Comparison of ENCODE assay signal across 1 cellular context in the genomic region with DNA sequence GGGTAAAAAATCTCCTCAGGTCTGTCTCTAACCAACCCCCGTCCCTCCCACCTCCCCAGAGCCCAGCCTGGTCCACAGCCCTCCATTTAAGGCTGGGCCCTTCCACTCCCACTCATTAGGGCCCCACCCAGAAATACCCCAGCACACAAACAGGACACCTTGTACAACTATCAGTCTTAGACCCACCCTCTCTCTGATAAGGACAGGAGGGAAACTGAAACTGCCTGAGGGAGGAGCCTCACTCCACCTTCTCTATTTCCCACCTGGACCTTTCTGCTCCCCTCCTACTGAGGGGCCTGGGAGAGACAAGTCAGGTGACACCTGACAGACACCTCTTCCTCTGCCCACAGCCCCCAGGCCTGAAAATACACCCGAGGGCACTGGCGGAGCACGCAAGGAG.
TF ChIP-seq lines count a peak whose summit lies in the region.

No MANE protein-coding gene starts in this region.

TF ChIP-seq in GM23338, 12 proteins besides CTCF, POLR2A, EP300 and RAD21 (continued from another document):
- TF ChIP-seq, protein P1, sequence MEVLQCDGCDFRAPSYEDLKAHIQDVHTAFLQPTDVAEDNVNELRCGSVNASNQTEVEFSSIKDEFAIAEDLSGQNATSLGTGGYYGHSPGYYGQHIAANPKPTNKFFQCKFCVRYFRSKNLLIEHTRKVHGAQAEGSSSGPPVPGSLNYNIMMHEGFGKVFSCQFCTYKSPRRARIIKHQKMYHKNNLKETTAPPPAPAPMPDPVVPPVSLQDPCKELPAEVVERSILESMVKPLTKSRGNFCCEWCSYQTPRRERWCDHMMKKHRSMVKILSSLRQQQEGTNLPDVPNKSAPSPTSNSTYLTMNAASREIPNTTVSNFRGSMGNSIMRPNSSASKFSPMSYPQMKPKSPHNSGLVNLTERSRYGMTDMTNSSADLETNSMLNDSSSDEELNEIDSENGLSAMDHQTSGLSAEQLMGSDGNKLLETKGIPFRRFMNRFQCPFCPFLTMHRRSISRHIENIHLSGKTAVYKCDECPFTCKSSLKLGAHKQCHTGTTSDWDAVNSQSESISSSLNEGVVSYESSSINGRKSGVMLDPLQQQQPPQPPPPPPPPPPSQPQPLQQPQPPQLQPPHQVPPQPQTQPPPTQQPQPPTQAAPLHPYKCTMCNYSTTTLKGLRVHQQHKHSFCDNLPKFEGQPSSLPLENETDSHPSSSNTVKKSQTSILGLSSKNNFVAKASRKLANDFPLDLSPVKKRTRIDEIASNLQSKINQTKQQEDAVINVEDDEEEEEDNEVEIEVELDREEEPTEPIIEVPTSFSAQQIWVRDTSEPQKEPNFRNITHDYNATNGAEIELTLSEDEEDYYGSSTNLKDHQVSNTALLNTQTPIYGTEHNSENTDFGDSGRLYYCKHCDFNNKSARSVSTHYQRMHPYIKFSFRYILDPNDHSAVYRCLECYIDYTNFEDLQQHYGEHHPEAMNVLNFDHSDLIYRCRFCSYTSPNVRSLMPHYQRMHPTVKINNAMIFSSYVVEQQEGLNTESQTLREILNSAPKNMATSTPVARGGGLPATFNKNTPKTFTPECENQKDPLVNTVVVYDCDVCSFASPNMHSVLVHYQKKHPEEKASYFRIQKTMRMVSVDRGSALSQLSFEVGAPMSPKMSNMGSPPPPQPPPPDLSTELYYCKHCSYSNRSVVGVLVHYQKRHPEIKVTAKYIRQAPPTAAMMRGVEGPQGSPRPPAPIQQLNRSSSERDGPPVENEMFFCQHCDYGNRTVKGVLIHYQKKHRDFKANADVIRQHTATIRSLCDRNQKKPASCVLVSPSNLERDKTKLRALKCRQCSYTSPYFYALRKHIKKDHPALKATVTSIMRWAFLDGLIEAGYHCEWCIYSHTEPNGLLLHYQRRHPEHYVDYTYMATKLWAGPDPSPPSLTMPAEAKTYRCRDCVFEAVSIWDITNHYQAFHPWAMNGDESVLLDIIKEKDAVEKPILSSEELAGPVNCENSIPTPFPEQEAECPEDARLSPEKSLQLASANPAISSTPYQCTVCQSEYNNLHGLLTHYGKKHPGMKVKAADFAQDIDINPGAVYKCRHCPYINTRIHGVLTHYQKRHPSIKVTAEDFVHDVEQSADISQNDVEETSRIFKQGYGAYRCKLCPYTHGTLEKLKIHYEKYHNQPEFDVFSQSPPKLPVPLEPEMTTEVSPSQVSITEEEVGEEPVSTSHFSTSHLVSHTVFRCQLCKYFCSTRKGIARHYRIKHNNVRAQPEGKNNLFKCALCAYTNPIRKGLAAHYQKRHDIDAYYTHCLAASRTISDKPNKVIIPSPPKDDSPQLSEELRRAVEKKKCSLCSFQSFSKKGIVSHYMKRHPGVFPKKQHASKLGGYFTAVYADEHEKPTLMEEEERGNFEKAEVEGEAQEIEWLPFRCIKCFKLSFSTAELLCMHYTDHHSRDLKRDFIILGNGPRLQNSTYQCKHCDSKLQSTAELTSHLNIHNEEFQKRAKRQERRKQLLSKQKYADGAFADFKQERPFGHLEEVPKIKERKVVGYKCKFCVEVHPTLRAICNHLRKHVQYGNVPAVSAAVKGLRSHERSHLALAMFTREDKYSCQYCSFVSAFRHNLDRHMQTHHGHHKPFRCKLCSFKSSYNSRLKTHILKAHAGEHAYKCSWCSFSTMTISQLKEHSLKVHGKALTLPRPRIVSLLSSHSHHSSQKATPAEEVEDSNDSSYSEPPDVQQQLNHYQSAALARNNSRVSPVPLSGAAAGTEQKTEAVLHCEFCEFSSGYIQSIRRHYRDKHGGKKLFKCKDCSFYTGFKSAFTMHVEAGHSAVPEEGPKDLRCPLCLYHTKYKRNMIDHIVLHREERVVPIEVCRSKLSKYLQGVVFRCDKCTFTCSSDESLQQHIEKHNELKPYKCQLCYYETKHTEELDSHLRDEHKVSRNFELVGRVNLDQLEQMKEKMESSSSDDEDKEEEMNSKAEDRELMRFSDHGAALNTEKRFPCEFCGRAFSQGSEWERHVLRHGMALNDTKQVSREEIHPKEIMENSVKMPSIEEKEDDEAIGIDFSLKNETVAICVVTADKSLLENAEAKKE (CRISPR knock-in tag; IDR thresholded peaks at IDR 0.05): no peak
- TF ChIP-seq POLR2AphosphoS5 (IDR thresholded peaks at IDR 0.05; ENCODE audit: low read depth) (no peak), EZH2phosphoT487 (IDR thresholded peaks at IDR 0.05; ENCODE audit: unreplicated experiment) (no peak)
- TF ChIP-seq, protein P2, sequence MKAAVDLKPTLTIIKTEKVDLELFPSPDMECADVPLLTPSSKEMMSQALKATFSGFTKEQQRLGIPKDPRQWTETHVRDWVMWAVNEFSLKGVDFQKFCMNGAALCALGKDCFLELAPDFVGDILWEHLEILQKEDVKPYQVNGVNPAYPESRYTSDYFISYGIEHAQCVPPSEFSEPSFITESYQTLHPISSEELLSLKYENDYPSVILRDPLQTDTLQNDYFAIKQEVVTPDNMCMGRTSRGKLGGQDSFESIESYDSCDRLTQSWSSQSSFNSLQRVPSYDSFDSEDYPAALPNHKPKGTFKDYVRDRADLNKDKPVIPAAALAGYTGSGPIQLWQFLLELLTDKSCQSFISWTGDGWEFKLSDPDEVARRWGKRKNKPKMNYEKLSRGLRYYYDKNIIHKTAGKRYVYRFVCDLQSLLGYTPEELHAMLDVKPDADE (IDR thresholded peaks at IDR 0.05): no peak
